10 cellular contexts compared by ENCODE assay signal in genomic region chrX:125293792-125294780, GRCh38. TPM values are rescaled to one million over a fixed set of nuclear protein-coding genes. Genes with fewer than 3 reads are reported as not detected.
A peak's percentile ranks its signal among the peaks of the same experiment; 100 is the strongest.
DNase-seq lines count a peak whose midpoint lies in the region; ATAC-seq, FAIRE-seq and TF ChIP-seq lines count a peak whose summit lies in the region.
"Had no signal": no experiment of that assay in that cellular context is flagged by ENCODE, and none has a peak within 500 bp of the region (broad histone marks: within the 10 kb centered on the region; RNA-seq: fewer than 3 reads in every experiment).

No MANE protein-coding gene starts in this region.

- H3K27me3 ChIP-seq in Peyer's patch, result no peaks in the 10 kb centered on the region

- FAIRE-seq in GM12892 (lab: Jason Lieb, UNC), result peak; percentile 17
- FAIRE-seq: G401.6 had no signal

- ATAC-seq in GM21576 (IDR thresholded peaks at IDR 0.05; ENCODE audit: unreplicated experiment) (peak; percentile 42), HG03469 (IDR thresholded peaks at IDR 0.05; ENCODE audit: unreplicated experiment) (peak; percentile 53), GM21528 (IDR thresholded peaks at IDR 0.05; ENCODE audit: low FRiP score, unreplicated experiment) (no peak)

- no peaks in the 10 kb centered on the region for H3K36me3 ChIP-seq in Peyer's patch

- H3K4me1 ChIP-seq in Peyer's patch, result no peaks in the 10 kb centered on the region

- H3K27ac ChIP-seq in Peyer's patch, result no peak overlapping the region

- no peaks in the 10 kb centered on the region for H3K9me3 ChIP-seq in Peyer's patch

- TF ChIP-seq POLR2A in GM12892 (IDR thresholded peaks at IDR 0.05; ENCODE audit: low read depth, low read length) (no peak), Peyer's patch (IDR thresholded peaks at IDR 0.05) (no peak)

- no peak overlapping the region for H3K4me3 ChIP-seq in Peyer's patch

- no peak for DNase-seq in GM12892 (ENCODE audit: insufficient read length)
- DNase-seq in amniotic epithelial cell (ENCODE audit: low read depth), result peak; percentile 36
- no peak for DNase-seq in NCI-H2196 treated with DMSO at 0.1 percent for 48 hours (lab: John Stamatoyannopoulos, UW; ENCODE audit: unreplicated experiment)
- no peak for DNase-seq in Peyer's patch
- DNase-seq in DMS153 (lab: John Stamatoyannopoulos, UW), result no peak
- DNase-seq: foreskin melanocyte had no signal

- TF ChIP-seq CTCF in Peyer's patch (IDR thresholded peaks at IDR 0.05), result no peak

RNA-seq across cellular contexts. Expression of gene TEX13C, which starts 25.6 kb away (rescaled TPM):
- polyA plus RNA-seq in GM12892 (2012; ENCODE audit: missing spikeins), result not detected
- not detected for total RNA-seq in Peyer's patch
